1 cellular context compared by ENCODE assay signal in the genomic region with DNA sequence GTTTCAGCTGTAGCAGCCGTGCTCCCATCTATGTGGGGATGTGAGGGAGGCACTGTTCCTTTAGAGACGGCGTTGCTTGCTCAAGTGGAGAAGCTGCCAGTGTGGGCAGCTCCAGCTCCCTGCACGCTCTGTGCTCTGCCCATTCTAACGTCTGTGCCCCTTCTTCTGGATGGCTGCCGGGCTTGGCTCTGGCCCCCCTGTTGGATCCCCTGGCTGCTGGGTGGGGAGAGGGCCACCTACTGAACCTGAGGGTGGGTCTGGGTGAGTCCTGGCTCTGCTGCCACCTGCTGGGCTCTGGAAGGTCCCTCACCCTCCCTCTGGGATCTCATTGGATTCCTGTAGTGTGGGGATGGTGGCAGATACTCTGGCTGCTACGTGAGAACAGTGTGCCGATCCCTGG.
TF ChIP-seq lines count a peak whose summit lies in the region.

No MANE protein-coding gene starts in this region.

TF ChIP-seq in H1, 55 proteins besides CTCF, POLR2A, EP300 and RAD21:
- no peak for TF ChIP-seq YY1 (IDR thresholded peaks at IDR 0.05; ENCODE audit: low read depth, low read length)
- TF ChIP-seq SRF (IDR thresholded peaks at IDR 0.05; ENCODE audit: low read depth, low read length) = no peak
- TF ChIP-seq ATF3 (IDR thresholded peaks at IDR 0.05; ENCODE audit: insufficient read depth, low read depth, low read length) = no peak
- no peak for TF ChIP-seq SP4 (IDR thresholded peaks at IDR 0.05; ENCODE audit: low read length)
- no peak for TF ChIP-seq CBX8 (IDR thresholded peaks at IDR 0.05; ENCODE audit: borderline replicate concordance, low read depth, low read length)
- TF ChIP-seq PHF8 (conservative IDR thresholded peaks at IDR 0.05; ENCODE audit: low read depth, low read length) = no peak
